Comparison of ENCODE assay signal across 9 cellular contexts in genomic region chr9:131667576-131667975, GRCh38.
DNase-seq lines count a peak whose midpoint lies in the region; ATAC-seq, FAIRE-seq and TF ChIP-seq lines count a peak whose summit lies in the region.
"Had no signal": no experiment of that assay in that cellular context is flagged by ENCODE, and none has a peak within 500 bp of the region (broad histone marks: within the 10 kb centered on the region; RNA-seq: fewer than 3 reads in every experiment).

No MANE protein-coding gene starts in this region.

- H3K4me3 Mint-ChIP-seq in CD4-positive, CD25-positive, alpha-beta regulatory T cell = peak overlapping the region; percentile 58 to 86 (median 70)
- H3K4me3 Mint-ChIP-seq in T-helper 1 cell treated with Interleukin-12 subunit alpha and Interleukin-12 subunit beta and Interleukin-4 antibody, amounts not matched to agents 30 μg/mL and 1 μg/mL, for 36 hours = peak overlapping the region; percentile 69
- H3K4me3 Mint-ChIP-seq in astrocyte (ENCODE audit: unreplicated experiment) = no peak overlapping the region

- no peak for TF ChIP-seq CTCF in astrocyte (IDR thresholded peaks at IDR 0.05; ENCODE audit: insufficient read depth, low read depth, low read length)
- TF ChIP-seq CTCF in smooth muscle cell (IDR thresholded peaks at IDR 0.05; ENCODE audit: borderline replicate concordance, insufficient read depth, poor library complexity, severe bottlenecking) = no peak

- H3K4me1 ChIP-seq in CD4-positive, CD25-positive, alpha-beta regulatory T cell (ENCODE audit: control insufficient read depth, insufficient read depth, low read length, poor library complexity, severe bottlenecking) = peaks cover 81% of the 10 kb centered on the region
- peaks cover 23% of the 10 kb centered on the region for H3K4me1 ChIP-seq in astrocyte (ENCODE audit: insufficient read depth, low read length)
- peaks cover 23% of the 10 kb centered on the region for H3K4me1 ChIP-seq in smooth muscle cell (ENCODE audit: low read depth)

- peak overlapping the region; percentile 24 for H3K9ac ChIP-seq in astrocyte (ENCODE audit: low read length)
- H3K9ac ChIP-seq in smooth muscle cell (ENCODE audit: low read depth) = no peak overlapping the region

- no peaks in the 10 kb centered on the region for H3K36me3 ChIP-seq in CD4-positive, CD25-positive, alpha-beta regulatory T cell (ENCODE audit: control insufficient read depth, insufficient read depth, low read length)
- H3K36me3 ChIP-seq in astrocyte (ENCODE audit: insufficient read depth, low read length) = no peaks in the 10 kb centered on the region
- H3K36me3 ChIP-seq in smooth muscle cell (ENCODE audit: low read depth) = no peaks in the 10 kb centered on the region

- H3K9me3 Mint-ChIP-seq in CD4-positive, CD25-positive, alpha-beta regulatory T cell = no peaks in the 10 kb centered on the region
- no peaks in the 10 kb centered on the region for H3K9me3 Mint-ChIP-seq in T-helper 1 cell treated with Interleukin-12 subunit alpha and Interleukin-12 subunit beta and Interleukin-4 antibody, amounts not matched to agents 30 μg/mL and 1 μg/mL, for 36 hours
- no peaks in the 10 kb centered on the region for H3K9me3 Mint-ChIP-seq in astrocyte (ENCODE audit: unreplicated experiment)

- no peaks in the 10 kb centered on the region for H3K27me3 Mint-ChIP-seq in CD4-positive, CD25-positive, alpha-beta regulatory T cell
- no peaks in the 10 kb centered on the region for H3K27me3 Mint-ChIP-seq in T-helper 1 cell treated with Interleukin-12 subunit alpha and Interleukin-12 subunit beta and Interleukin-4 antibody, amounts not matched to agents 30 μg/mL and 1 μg/mL, for 36 hours (ENCODE audit: low read depth)
- no peaks in the 10 kb centered on the region for H3K27me3 Mint-ChIP-seq in astrocyte (ENCODE audit: low read depth, unreplicated experiment)

- no peak for TF ChIP-seq POLR2A in erythroblast (IDR thresholded peaks at IDR 0.05; ENCODE audit: low read length)

- H3K9me3 ChIP-seq in CD4-positive, CD25-positive, alpha-beta regulatory T cell (ENCODE audit: control insufficient read depth in 2 of 2, low read length in 2 of 2) = no peaks in the 10 kb centered on the region
- H3K9me3 ChIP-seq in astrocyte (ENCODE audit: insufficient read depth, low read depth, low read length) (no peaks in the 10 kb centered on the region), smooth muscle cell (replicated peaks; ENCODE audit: low read depth) (no peaks in the 10 kb centered on the region)

- peaks cover 67 to 95% (median 78%) of the 10 kb centered on the region in 4 donors for H3K4me1 Mint-ChIP-seq in CD4-positive, CD25-positive, alpha-beta regulatory T cell
- H3K4me1 Mint-ChIP-seq in T-helper 1 cell treated with Interleukin-12 subunit alpha and Interleukin-12 subunit beta and Interleukin-4 antibody, amounts not matched to agents 30 μg/mL and 1 μg/mL, for 36 hours (ENCODE audit: low read depth) = peaks cover 84% of the 10 kb centered on the region
- H3K4me1 Mint-ChIP-seq in astrocyte (ENCODE audit: low read depth, unreplicated experiment) = peaks cover 47% of the 10 kb centered on the region

- H3K4me2 ChIP-seq in astrocyte (ENCODE audit: low read length) = no peak overlapping the region
- H3K4me2 ChIP-seq in smooth muscle cell = peak overlapping the region; percentile 64

- H4K20me1 ChIP-seq in astrocyte (ENCODE audit: insufficient read depth, low read length) = peaks cover 60% of the 10 kb centered on the region
- H4K20me1 ChIP-seq in smooth muscle cell (ENCODE audit: low read depth) = peaks cover 70% of the 10 kb centered on the region

- FAIRE-seq in astrocyte (lab: Jason Lieb, UNC) = no peak

- H3K4me3 ChIP-seq in CD4-positive, CD25-positive, alpha-beta regulatory T cell (ENCODE audit: low read depth, low read length) = peak overlapping the region; percentile 51
- H3K4me3 ChIP-seq in astrocyte (ENCODE audit: insufficient read depth, low read depth, low read length) (no peak overlapping the region), smooth muscle cell (no peak overlapping the region)

- peak; percentile 31 to 78 (median 53) for DNase-seq in CD4-positive, CD25-positive, alpha-beta regulatory T cell
- DNase-seq in astrocyte (ENCODE audit: low read depth) = peak; percentile 27
- DNase-seq in smooth muscle cell (lab: John Stamatoyannopoulos, UW; ENCODE audit: unreplicated experiment) = no peak
- DNase-seq in erythroblast (lab: John Stamatoyannopoulos, UW) = no peak
- DNase-seq in NOMO-1 (lab: John Stamatoyannopoulos, UW; ENCODE audit: unreplicated experiment in 2 of 2) = no peak

- H3K27ac Mint-ChIP-seq in CD4-positive, CD25-positive, alpha-beta regulatory T cell = peak overlapping the region; percentile 91 to 97 (median 93)
- H3K27ac Mint-ChIP-seq in T-helper 1 cell treated with Interleukin-12 subunit alpha and Interleukin-12 subunit beta and Interleukin-4 antibody, amounts not matched to agents 30 μg/mL and 1 μg/mL, for 36 hours = peak overlapping the region; percentile 94
- H3K27ac Mint-ChIP-seq in astrocyte (ENCODE audit: unreplicated experiment) = peak overlapping the region; percentile 79

- peaks cover 3% of the 10 kb centered on the region for H3F3A ChIP-seq in smooth muscle cell (ENCODE audit: low read depth)

- H2AFZ ChIP-seq in astrocyte (ENCODE audit: low read depth, low read length) (no peak overlapping the region), smooth muscle cell (ENCODE audit: low read depth) (no peak overlapping the region)

- no peaks in the 10 kb centered on the region for H3K27me3 ChIP-seq in CD4-positive, CD25-positive, alpha-beta regulatory T cell (ENCODE audit: control insufficient read depth, insufficient read depth, low read length)
- peaks cover 8% of the 10 kb centered on the region for H3K27me3 ChIP-seq in astrocyte (ENCODE audit: insufficient read depth, low read length)
- no peaks in the 10 kb centered on the region for H3K27me3 ChIP-seq in smooth muscle cell (ENCODE audit: low read depth)

- H3K79me2 ChIP-seq in astrocyte (ENCODE audit: insufficient read depth, low read length) (peaks cover 42% of the 10 kb centered on the region), smooth muscle cell (ENCODE audit: low read depth) (peaks cover 20% of the 10 kb centered on the region)

- H3K36me3 Mint-ChIP-seq in CD4-positive, CD25-positive, alpha-beta regulatory T cell = peaks cover 7% of the 10 kb centered on the region
- H3K36me3 Mint-ChIP-seq in T-helper 1 cell treated with Interleukin-12 subunit alpha and Interleukin-12 subunit beta and Interleukin-4 antibody, amounts not matched to agents 30 μg/mL and 1 μg/mL, for 36 hours (ENCODE audit: low read depth) = peaks cover 38% of the 10 kb centered on the region
- H3K36me3 Mint-ChIP-seq in astrocyte (ENCODE audit: low read depth, unreplicated experiment) = no peaks in the 10 kb centered on the region

- WGBS in smooth muscle cell (ENCODE audit: low lambda C conversion rate) = 63% methylated on average over 7 of the region's 7 CpGs

- H3K27ac ChIP-seq in CD4-positive, CD25-positive, alpha-beta regulatory T cell (ENCODE audit: insufficient read depth, low read length, poor library complexity, severe bottlenecking) = peak overlapping the region; percentile 95
- H3K27ac ChIP-seq in astrocyte (ENCODE audit: low read depth, low read length) (peak overlapping the region; percentile 79), smooth muscle cell (ENCODE audit: low read depth) (peak overlapping the region; percentile 74)

- ATAC-seq in CD4-positive, CD25-positive, alpha-beta regulatory T cell (ENCODE audit: low read depth in 2 of 2) = peak; percentile 49 to 54
- no peak for ATAC-seq in HG03354 (IDR thresholded peaks at IDR 0.05; ENCODE audit: poor library complexity, severe bottlenecking, unreplicated experiment)
- ATAC-seq in GM18858 (IDR thresholded peaks at IDR 0.05; ENCODE audit: unreplicated experiment) = no peak
- ATAC-seq: Right ventricle myocardium inferior had no signal

Comparison
In these comparisons a context has a peak if more than half of its experiments do, and no peak if none do; other contexts are left out.
1. ATAC-seq: peak in CD4-positive, CD25-positive, alpha-beta regulatory T cell (2 of 2); none in HG03354 (single experiment) and GM18858 (single experiment).
2. DNase-seq: peak in CD4-positive, CD25-positive, alpha-beta regulatory T cell (3 of 3) and astrocyte (single experiment); none in smooth muscle cell (single experiment), erythroblast (0 of 2) and NOMO-1 (0 of 2).
3. Peak in every context shown above with its lines, with median percentiles within 50 percentile points of each other: H3K27ac ChIP-seq and H3K27ac Mint-ChIP-seq.